Comparison of ENCODE assay signal across 8 cellular contexts in the genomic region with DNA sequence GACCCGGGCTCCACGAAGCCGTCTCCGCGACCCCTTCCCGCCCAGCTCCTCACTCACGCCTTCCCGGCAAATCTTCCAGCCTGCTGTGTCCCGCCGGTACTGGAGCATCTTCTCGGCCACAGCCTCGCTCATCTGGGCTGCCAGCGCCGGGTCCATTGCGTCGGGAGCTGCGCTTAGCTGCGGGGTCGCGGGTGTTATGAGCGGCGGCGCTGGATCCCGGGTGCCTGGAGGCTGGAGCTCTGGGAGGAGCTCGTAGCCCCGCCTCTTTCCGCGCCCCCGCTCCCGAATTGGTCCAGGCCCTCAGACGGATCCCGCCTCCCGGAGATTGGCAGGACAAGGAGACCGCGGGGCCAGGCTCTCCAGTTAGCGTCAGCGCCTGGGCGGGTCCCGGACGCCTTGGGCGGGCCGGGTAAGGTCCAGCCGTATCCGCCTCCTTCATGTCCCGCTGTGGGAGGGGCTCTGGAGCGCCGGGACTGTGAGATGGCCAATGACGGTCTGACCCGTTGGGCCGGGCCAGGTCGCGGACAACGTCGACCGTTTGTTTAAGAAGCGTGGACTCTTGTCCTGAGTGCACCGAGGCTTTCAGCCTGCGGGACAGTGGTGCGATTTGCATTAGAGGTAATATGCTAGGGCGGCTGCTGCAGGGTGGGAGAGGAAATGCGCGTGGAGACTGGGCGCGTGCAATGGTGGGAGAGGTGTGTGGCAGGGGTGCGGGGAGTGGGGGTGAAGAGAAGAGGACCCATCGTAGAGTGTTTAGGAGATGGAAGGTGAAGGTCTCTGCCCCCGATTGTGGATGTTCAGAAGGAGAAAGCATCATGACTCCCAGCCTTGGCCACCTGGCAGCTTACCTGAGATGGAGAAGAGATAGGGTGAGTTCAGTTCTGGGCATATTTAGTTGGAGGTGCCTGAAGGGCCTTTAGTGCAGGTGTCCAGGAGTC. TPM values are rescaled to one million over a fixed set of nuclear protein-coding genes. Genes with fewer than 3 reads are reported as not detected.
DNase-seq lines count a peak whose midpoint lies in the region; TF ChIP-seq lines count a peak whose summit lies in the region.

Gene STARD5 (minus strand): TSS at position 198 of the 938 bp plus-strand sequence. CDS start 42 bp downstream, at position 156.

- H3K23ac ChIP-seq in H9 (ENCODE audit: insufficient read length, low read depth, low read length): no peak within 1 kb of the TSS

- TF ChIP-seq CTCF in H9 (conservative IDR thresholded peaks at IDR 0.05): no peak
- no peak for TF ChIP-seq CTCF in foreskin fibroblast (IDR thresholded peaks at IDR 0.05; ENCODE audit: low read depth, low read length)
- no peak for TF ChIP-seq CTCF in neural crest cell (conservative IDR thresholded peaks at IDR 0.05)
- no peak for TF ChIP-seq CTCF in stomach (IDR thresholded peaks at IDR 0.05)

- H2BK12ac ChIP-seq in H9 (ENCODE audit: insufficient read length, low read depth, low read length): no peak within 1 kb of the TSS

- H4K8ac ChIP-seq in H9 (replicated peaks; ENCODE audit: insufficient read length, low read depth, low read length): no peak within 1 kb of the TSS

- peak within 1 kb of the TSS; percentile 81 for H3K4me2 ChIP-seq in H9 (ENCODE audit: insufficient read depth, insufficient read length, low read length)

- intact Hi-C loops in stomach (cut with DNase I; ENCODE audit: low total_unique reads): no loop called here

- H3K23me2 ChIP-seq in H9 (ENCODE audit: insufficient read length, low read depth, low read length, poor library complexity, severe bottlenecking): peaks cover 3% of the 10 kb centered on the region

- no peak within 1 kb of the TSS for H2BK15ac ChIP-seq in H9 (ENCODE audit: low read depth, low read length)

- peak within 1 kb of the TSS in 1 of 3 experiments; percentile 98; a peak in 3 of 7 replicates for H3K27ac Mint-ChIP-seq in H9
- H3K27ac Mint-ChIP-seq in neural crest cell (ENCODE audit: unreplicated experiment): peak within 1 kb of the TSS; percentile 78

- no peaks in the 10 kb centered on the region for H3K79me1 ChIP-seq in H9 (ENCODE audit: insufficient read depth, low read depth, low read length, poor library complexity, severe bottlenecking)

- H3K4me1 ChIP-seq in H9 (ENCODE audit: insufficient read depth, low read length): no peaks in the 10 kb centered on the region
- H3K4me1 ChIP-seq in stomach: peaks cover 8 to 28% (median 22%) of the 10 kb centered on the region in 4 donors

- H3K36me3 ChIP-seq in stomach: peaks cover 0 to 21% (median 18%) of the 10 kb centered on the region in 4 donors

- TF ChIP-seq EP300 in stomach (IDR thresholded peaks at IDR 0.05): no peak

- peak within 1 kb of the TSS; percentile 84 for H3K9ac ChIP-seq in H9 (ENCODE audit: extremely low read depth, insufficient read length, low read length)

- H3T11ph ChIP-seq in H9 (ENCODE audit: low read length): no peak within 1 kb of the TSS

- peaks cover 9% of the 10 kb centered on the region for H3K27me3 Mint-ChIP-seq in H9 (ENCODE audit: low read depth)
- H3K27me3 Mint-ChIP-seq in neural crest cell (ENCODE audit: low read depth): peaks cover 27% of the 10 kb centered on the region

- WGBS in H9 (ENCODE audit: extremely low coverage, insufficient read length, low lambda C conversion rate): no CpG with 5 or more reads among the region's 67 CpGs
- WGBS in stomach, 5 donors: 0 to 1% (median 1%) methylated on average over 38 to 67 of the region's 67 CpGs

- H2AK5ac ChIP-seq in H9 (ENCODE audit: insufficient read length, low read length): no peak within 1 kb of the TSS

- H3K9me3 ChIP-seq in H9 (ENCODE audit: control insufficient read depth, low read depth, low read length) (no peaks in the 10 kb centered on the region), stomach (no peaks in the 10 kb centered on the region)

- H3K4me3 ChIP-seq in foreskin fibroblast (ENCODE audit: low read depth in 1 of 2, low read length in 2 of 2) (peak within 1 kb of the TSS; percentile 73 to 87), stomach (peak within 1 kb of the TSS; percentile 57 to 87 (median 73))

- peak within 1 kb of the TSS; percentile 97 for H3K14ac ChIP-seq in H9 (ENCODE audit: insufficient read depth, low read length)

- no peak within 1 kb of the TSS for H4K91ac ChIP-seq in H9 (ENCODE audit: insufficient read length, low read depth, low read length)

- DNase-seq in ELR (ENCODE audit: low read depth) (peak; percentile 97), H9 (peak; percentile 99), M059J (ENCODE audit: low read depth) (peak; percentile 96), SHP77 (lab: John Stamatoyannopoulos, UW) (peak; percentile 93 to 97), activated gamma-delta T cell (lab: John Stamatoyannopoulos, UW) (peak; percentile 83), foreskin fibroblast (peak; percentile 98 to 99), neural crest cell (ENCODE audit: low read depth, low spot score) (peak; percentile 95), stomach (peak; percentile 99)

- H3K9me3 Mint-ChIP-seq in H9 (no peaks in the 10 kb centered on the region), neural crest cell (no peaks in the 10 kb centered on the region)

- no peak within 1 kb of the TSS for H3K27ac ChIP-seq in H9 (ENCODE audit: insufficient read length, low read depth, low read length)
- H3K27ac ChIP-seq in stomach: peak within 1 kb of the TSS; percentile 76 to 86 (median 80)

- H3K36me3 Mint-ChIP-seq in H9 (ENCODE audit: insufficient read depth in 1 of 3, low read depth in 3 of 3) (peaks cover 0 to 4% (median 1%) of the 10 kb centered on the region in 3 experiments; a peak in 5 of 7 replicates), neural crest cell (ENCODE audit: low read depth) (no peaks in the 10 kb centered on the region)

- no peak within 1 kb of the TSS for H2BK5ac ChIP-seq in H9 (ENCODE audit: insufficient read length, low read length)

- no peak within 1 kb of the TSS for H2BK120ac ChIP-seq in H9 (ENCODE audit: low read depth, low read length, poor library complexity, severe bottlenecking)

- H3K4me3 Mint-ChIP-seq in H9: peak within 1 kb of the TSS; percentile 97 to 98
- peak within 1 kb of the TSS; percentile 96 for H3K4me3 Mint-ChIP-seq in neural crest cell

- no peak within 1 kb of the TSS for H2BK20ac ChIP-seq in H9 (ENCODE audit: low read depth, low read length, poor library complexity, severe bottlenecking)

- H3K79me2 ChIP-seq in H9 (ENCODE audit: insufficient read depth, low read length): no peaks in the 10 kb centered on the region

- no peaks in the 10 kb centered on the region for H3K27me3 ChIP-seq in H9 (ENCODE audit: insufficient read depth, low read length)
- no peaks in the 10 kb centered on the region for H3K27me3 ChIP-seq in stomach

- TF ChIP-seq POLR2A in stomach (IDR thresholded peaks at IDR 0.05): peak in 1 of 4 donors; percentile 37

- H4K20me1 ChIP-seq in H9 (ENCODE audit: control insufficient read depth, insufficient read depth, insufficient read length): no peaks in the 10 kb centered on the region

- peak within 1 kb of the TSS; percentile 40 for H2AFZ ChIP-seq in H9 (ENCODE audit: low read length)

- H3K4ac ChIP-seq in H9 (ENCODE audit: low read depth, low read length): no peak within 1 kb of the TSS

- peaks cover 12 to 13% of the 10 kb centered on the region in 2 experiments for H3K4me1 Mint-ChIP-seq in H9
- H3K4me1 Mint-ChIP-seq in neural crest cell: peaks cover 29% of the 10 kb centered on the region

- H4K5ac ChIP-seq in H9 (ENCODE audit: insufficient read length, low read depth, low read length): no peak within 1 kb of the TSS

- peak within 1 kb of the TSS; percentile 96 for H3K18ac ChIP-seq in H9 (ENCODE audit: insufficient read length, low read depth, low read length)

- no peak within 1 kb of the TSS for H3K56ac ChIP-seq in H9 (ENCODE audit: insufficient read length, low read depth, low read length)

RNA-seq across cellular contexts. Expression of gene STARD5, which starts in this region (rescaled TPM):
- total RNA-seq in H9 (2021) (2.3 and 2.4 TPM in 2 replicates), neural crest cell (2.4 and 2.7 TPM in 2 replicates), stomach (100 to 1,000 TPM in 1 of 5 donors, 1 to 10 TPM in 2, under 1 TPM in 1, not detected in 1; 0.89 to 157 (median 5.2) TPM)
- total RNA-seq in M059J (2014; rRNA removed; shearing (Covaris generic)): 0.71 and 2.0 TPM in 2 replicates
- polyA plus RNA-seq in stomach: 10 to 100 TPM in 1 of 3 donors, 1 to 10 TPM in 2; 3.4 to 13.4 (median 4.2) TPM
